In the genomic region with DNA sequence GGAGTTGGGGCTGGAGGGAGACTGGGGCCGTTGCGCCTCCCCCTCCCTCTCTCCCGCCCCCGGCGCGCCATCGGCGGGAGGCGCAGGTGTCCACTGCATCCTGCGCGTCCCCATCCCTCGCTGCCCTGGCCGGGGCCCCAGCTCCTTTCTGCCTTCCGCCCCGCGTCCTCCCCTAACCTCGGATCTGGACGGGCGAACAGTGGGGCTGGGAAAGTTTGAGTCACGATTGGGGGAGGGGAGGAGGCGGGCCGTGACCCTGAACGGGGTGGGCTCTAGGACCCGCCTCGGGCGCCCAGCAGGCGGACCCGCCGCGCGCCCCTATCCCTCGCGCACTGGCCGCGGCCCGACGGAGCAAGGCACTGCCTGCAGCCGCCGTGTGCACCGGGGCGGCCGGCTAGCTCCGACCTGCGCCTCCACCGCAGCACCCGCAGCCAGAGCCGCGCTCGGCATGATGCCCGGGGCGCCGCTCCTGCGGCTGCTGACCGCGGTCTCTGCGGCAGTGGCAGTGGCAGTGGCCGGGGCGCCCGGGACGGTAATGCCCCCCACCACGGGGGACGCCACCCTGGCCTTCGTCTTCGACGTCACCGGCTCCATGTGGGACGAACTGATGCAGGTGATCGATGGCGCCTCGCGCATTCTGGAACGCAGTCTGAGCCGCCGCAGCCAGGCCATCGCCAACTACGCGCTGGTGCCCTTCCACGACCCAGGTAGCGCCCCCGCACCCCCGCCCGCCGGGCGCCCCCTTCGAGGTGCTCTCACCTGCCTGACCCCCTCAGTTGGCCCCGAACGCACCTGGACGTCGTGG, we compare ENCODE assay signal across 9 cellular contexts. TPM values are rescaled to one million over a fixed set of nuclear protein-coding genes. Genes with fewer than 3 reads are reported as not detected.
A peak's percentile ranks its signal among the peaks of the same experiment; 100 is the strongest.
DNase-seq lines count a peak whose midpoint lies in the region; ATAC-seq, FAIRE-seq and TF ChIP-seq lines count a peak whose summit lies in the region.
"Had no signal": no experiment of that assay in that cellular context is flagged by ENCODE, and none has a peak within 500 bp of the region (broad histone marks: within the 10 kb centered on the region; RNA-seq: fewer than 3 reads in every experiment).

A gene with protein sequence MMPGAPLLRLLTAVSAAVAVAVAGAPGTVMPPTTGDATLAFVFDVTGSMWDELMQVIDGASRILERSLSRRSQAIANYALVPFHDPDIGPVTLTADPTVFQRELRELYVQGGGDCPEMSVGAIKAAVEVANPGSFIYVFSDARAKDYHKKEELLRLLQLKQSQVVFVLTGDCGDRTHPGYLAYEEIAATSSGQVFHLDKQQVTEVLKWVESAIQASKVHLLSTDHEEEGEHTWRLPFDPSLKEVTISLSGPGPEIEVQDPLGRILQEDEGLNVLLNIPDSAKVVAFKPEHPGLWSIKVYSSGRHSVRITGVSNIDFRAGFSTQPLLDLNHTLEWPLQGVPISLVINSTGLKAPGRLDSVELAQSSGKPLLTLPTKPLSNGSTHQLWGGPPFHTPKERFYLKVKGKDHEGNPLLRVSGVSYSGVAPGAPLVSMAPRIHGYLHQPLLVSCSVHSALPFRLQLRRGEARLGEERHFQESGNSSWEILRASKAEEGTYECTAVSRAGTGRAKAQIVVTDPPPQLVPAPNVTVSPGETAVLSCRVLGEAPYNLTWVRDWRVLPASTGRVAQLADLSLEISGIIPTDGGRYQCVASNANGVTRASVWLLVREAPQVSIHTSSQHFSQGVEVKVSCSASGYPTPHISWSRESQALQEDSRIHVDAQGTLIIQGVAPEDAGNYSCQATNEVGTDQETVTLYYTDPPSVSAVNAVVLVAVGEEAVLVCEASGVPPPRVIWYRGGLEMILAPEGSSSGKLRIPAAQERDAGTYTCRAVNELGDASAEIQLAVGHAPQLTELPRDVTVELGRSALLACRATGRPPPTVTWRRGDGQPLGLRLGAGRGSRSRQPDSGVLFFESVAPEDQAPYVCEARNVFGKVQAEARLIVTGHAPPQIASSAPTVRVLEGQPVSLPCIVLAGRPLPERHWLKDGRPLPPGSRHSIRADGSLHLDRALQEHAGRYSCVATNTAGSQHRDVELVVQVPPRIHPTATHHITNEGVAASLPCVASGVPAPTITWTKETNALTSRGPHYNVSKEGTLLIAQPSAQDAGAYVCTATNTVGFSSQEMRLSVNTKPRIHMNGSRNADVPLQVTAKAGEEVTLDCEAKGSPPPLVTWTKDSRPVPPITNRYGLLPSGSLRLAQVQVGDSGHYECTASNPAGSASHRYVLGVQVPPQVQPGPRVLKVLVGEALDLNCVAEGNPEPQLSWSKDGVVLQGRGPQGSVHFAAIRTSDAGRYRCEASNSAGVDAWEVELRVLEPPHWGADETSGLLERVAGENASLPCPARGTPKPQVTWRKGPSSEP (N-terminal part only) (plus strand): TSS at position 330 of the 805 bp plus-strand sequence. CDS start 119 bp downstream, at position 449.

- FAIRE-seq in D721Med (lab: Jason Lieb, UNC): no peak

- H3K36me3 Mint-ChIP-seq in natural killer cell treated with Interleukin-12 subunit alpha and Interleukin-12 subunit beta and Interleukin-15 and Interleukin-18, amount 100 ng/mL, for 72 hours: no peaks in the 10 kb centered on the region
- no peaks in the 10 kb centered on the region for H3K36me3 Mint-ChIP-seq in immature natural killer cell

- no peak within 1 kb of the TSS for H3K4me3 Mint-ChIP-seq in natural killer cell treated with Interleukin-12 subunit alpha and Interleukin-12 subunit beta and Interleukin-15 and Interleukin-18, amount 100 ng/mL, for 72 hours
- peak within 1 kb of the TSS in 1 of 5 donors; percentile 10 for H3K4me3 Mint-ChIP-seq in immature natural killer cell
- H3K4me3 Mint-ChIP-seq: HFFc6 had no signal

- ATAC-seq in left ventricle myocardium superior: peak; percentile 70
- ATAC-seq in natural killer cell treated with Interleukin-12 subunit alpha and Interleukin-12 subunit beta and Interleukin-15 and Interleukin-18, amount 100 ng/mL, for 72 hours: no peak

- H3K4me1 Mint-ChIP-seq in natural killer cell treated with Interleukin-12 subunit alpha and Interleukin-12 subunit beta and Interleukin-15 and Interleukin-18, amount 100 ng/mL, for 72 hours (ENCODE audit: low read depth in 2 of 2): no peaks in the 10 kb centered on the region
- no peaks in the 10 kb centered on the region for H3K4me1 Mint-ChIP-seq in immature natural killer cell

- TF ChIP-seq CTCF in D721Med (IDR thresholded peaks at IDR 0.05; ENCODE audit: insufficient read depth, missing control alignments): no peak

- H3K27me3 Mint-ChIP-seq in natural killer cell treated with Interleukin-12 subunit alpha and Interleukin-12 subunit beta and Interleukin-15 and Interleukin-18, amount 100 ng/mL, for 72 hours: peaks cover 46 to 59% of the 10 kb centered on the region in 2 donors
- H3K27me3 Mint-ChIP-seq in immature natural killer cell (ENCODE audit: low read depth in 3 of 3): peaks cover 18 to 34% (median 30%) of the 10 kb centered on the region in 3 donors

- intact Hi-C loops in left ventricle myocardium superior (cut with micrococcal nuclease): no loop called here
- intact Hi-C loops in posterior vena cava (cut with DNase I): loop anchor here in 1 of 2 donors (5.0 kb wide), 1 partner anchor 37 kb away; no protein-coding TSS in a partner anchor

- DNase-seq in D721Med (ENCODE audit: insufficient read length, low spot score) (peak; percentile 33), SK-N-DZ (ENCODE audit: low spot score) (peak; percentile 63), left ventricle myocardium superior (peak; percentile 72), posterior vena cava (ENCODE audit: low spot score) (peak; percentile 92), immature natural killer cell (no peak), SW480 (ENCODE audit: low spot score) (no peak), OCI-M2 (lab: John Stamatoyannopoulos, UW; ENCODE audit: unreplicated experiment) (no peak)
- DNase-seq in natural killer cell treated with Interleukin-12 subunit alpha and Interleukin-12 subunit beta and Interleukin-15 and Interleukin-18, amount 100 ng/mL, for 72 hours (ENCODE audit: low spot score): no peak
- DNase-seq: HFFc6 had no signal

- no peak within 1 kb of the TSS for H3K27ac Mint-ChIP-seq in natural killer cell treated with Interleukin-12 subunit alpha and Interleukin-12 subunit beta and Interleukin-15 and Interleukin-18, amount 100 ng/mL, for 72 hours
- no peak within 1 kb of the TSS for H3K27ac Mint-ChIP-seq in immature natural killer cell
- H3K27ac Mint-ChIP-seq: HFFc6 had no signal

- H3K9me3 Mint-ChIP-seq in natural killer cell treated with Interleukin-12 subunit alpha and Interleukin-12 subunit beta and Interleukin-15 and Interleukin-18, amount 100 ng/mL, for 72 hours: no peaks in the 10 kb centered on the region
- H3K9me3 Mint-ChIP-seq in immature natural killer cell: no peaks in the 10 kb centered on the region
- H3K9me3 Mint-ChIP-seq: HFFc6 had no signal

RNA-seq across cellular contexts. Expression of the gene that starts here (rescaled TPM):
- polyA plus RNA-seq in SK-N-DZ (2014; cell fraction: cytosol; rRNA removed): 9.8 and 11.5 TPM in 2 replicates
- 86.4 and 102 TPM in 2 replicates for polyA plus RNA-seq in SK-N-DZ (2014; cell fraction: nucleus; rRNA removed)
- total RNA-seq in left ventricle myocardium superior: 7.3 TPM
- 100 to 1,000 TPM in 1 of 2 donors, 10 to 100 TPM in 1; 98.8 to 224 TPM for total RNA-seq in posterior vena cava
- not detected for total RNA-seq in natural killer cell treated with Interleukin-12 subunit alpha and Interleukin-12 subunit beta and Interleukin-15 and Interleukin-18, amount 100 ng/mL, for 72 hours
- not detected for polyA plus RNA-seq in immature natural killer cell

Comparison
In these comparisons a context has a peak if more than half of its experiments do, and no peak if none do; other contexts are left out.
1. RNA of the gene that starts here (total RNA-seq): 98.8 to 224 TPM in posterior vena cava; 7.3 TPM in left ventricle myocardium superior (single experiment) and not detected in natural killer cell treated with Interleukin-12 subunit alpha and Interleukin-12 subunit beta and Interleukin-15 and Interleukin-18, amount 100 ng/mL, for 72 hours; every median in the first group is over 10 times any median in the second.
2. DNase-seq: peak in D721Med (single experiment), SK-N-DZ (single experiment), left ventricle myocardium superior (single experiment) and posterior vena cava (single experiment); none in natural killer cell treated with Interleukin-12 subunit alpha and Interleukin-12 subunit beta and Interleukin-15 and Interleukin-18, amount 100 ng/mL, for 72 hours (single experiment), immature natural killer cell (0 of 3), SW480 (single experiment) and OCI-M2 (single experiment).